35 cellular contexts compared by ENCODE assay signal in genomic region chr7:101933028-101933427, GRCh38.
A peak's percentile ranks its signal among the peaks of the same experiment; 100 is the strongest.
DNase-seq lines count a peak whose midpoint lies in the region; ATAC-seq and TF ChIP-seq lines count a peak whose summit lies in the region.
"Had no signal": no experiment of that assay in that cellular context is flagged by ENCODE, and none has a peak within 500 bp of the region (broad histone marks: within the 10 kb centered on the region; RNA-seq: fewer than 3 reads in every experiment).

No MANE protein-coding gene starts in this region.

- H3K36me3 Mint-ChIP-seq in H9 (ENCODE audit: insufficient read depth in 1 of 3, low read depth in 3 of 3) (peaks cover 14 to 18% (median 15%) of the 10 kb centered on the region in 3 experiments), endothelial cell (ENCODE audit: low read depth, unreplicated experiment) (no peaks in the 10 kb centered on the region)
- peaks cover 2% of the 10 kb centered on the region for H3K36me3 Mint-ChIP-seq in activated CD4-positive, alpha-beta memory T cell treated with anti-CD3 and anti-CD28 coated beads for 36 hours

- H3K9me3 Mint-ChIP-seq in H9 (peaks cover 0 to 8% of the 10 kb centered on the region in 2 experiments; a peak in 4 of 5 replicates), endothelial cell (ENCODE audit: unreplicated experiment) (no peaks in the 10 kb centered on the region)
- no peaks in the 10 kb centered on the region for H3K9me3 Mint-ChIP-seq in activated CD4-positive, alpha-beta memory T cell treated with anti-CD3 and anti-CD28 coated beads for 36 hours
- H3K9me3 Mint-ChIP-seq: CD14-positive monocyte had no signal

- no peak overlapping the region for H2AFZ ChIP-seq in H9 (ENCODE audit: low read length)
- H2AFZ ChIP-seq in OCI-LY3 (ENCODE audit: low read depth, low read length): no peak overlapping the region
- H2AFZ ChIP-seq: parathyroid adenoma had no signal

- no peak overlapping the region for H2BK20ac ChIP-seq in H9 (ENCODE audit: low read depth, low read length, poor library complexity, severe bottlenecking)

- H4K91ac ChIP-seq in H9 (ENCODE audit: insufficient read length, low read depth, low read length): no peak overlapping the region

- H3K4me1 ChIP-seq in H9 (ENCODE audit: insufficient read depth, low read length) (peaks cover 9% of the 10 kb centered on the region; the same call in 1 of the 2 replicates), OCI-LY3 (ENCODE audit: low read length) (peaks cover 49% of the 10 kb centered on the region), transverse colon (peaks cover 24 to 45% (median 36%) of the 10 kb centered on the region in 4 donors)

- H3K27me3 Mint-ChIP-seq in H9 (ENCODE audit: low read depth) (no peaks in the 10 kb centered on the region), endothelial cell (ENCODE audit: unreplicated experiment) (peaks cover 2% of the 10 kb centered on the region)
- H3K27me3 Mint-ChIP-seq in activated CD4-positive, alpha-beta memory T cell treated with anti-CD3 and anti-CD28 coated beads for 36 hours: no peaks in the 10 kb centered on the region
- H3K27me3 Mint-ChIP-seq: activated naive CD8-positive, alpha-beta T cell had no signal

- H3K9me3 ChIP-seq in H9 (ENCODE audit: control insufficient read depth, low read depth, low read length) (no peaks in the 10 kb centered on the region), OCI-LY3 (ENCODE audit: insufficient read depth, low read length) (no peaks in the 10 kb centered on the region), transverse colon (no peaks in the 10 kb centered on the region)
- H3K9me3 ChIP-seq: left ventricle myocardium inferior, Peyer's patch, testis, vagina had no signal

- POLR2A ChIA-PET in activated CD4-positive, alpha-beta memory T cell treated with anti-CD3 and anti-CD28 coated beads for 36 hours (lab: Charles Lee): no interaction called here

- no peak for TF ChIP-seq EP300 in transverse colon (IDR thresholded peaks at IDR 0.05; ENCODE audit: low read depth)

- ATAC-seq in HG03196 (IDR thresholded peaks at IDR 0.05; ENCODE audit: unreplicated experiment): no peak

- in situ Hi-C loops in transverse colon (cut with MboI; ENCODE audit: low pct_ligation_motif_present in 1 of 4, low pct_unique_long_range_greater_than_20kb in 1 of 4, low sequenced_read_pairs in 3 of 4): no loop called here

- H4K20me1 ChIP-seq in H9 (ENCODE audit: control insufficient read depth, insufficient read depth, insufficient read length): no peaks in the 10 kb centered on the region
- H4K20me1 ChIP-seq in OCI-LY3 (ENCODE audit: insufficient read depth, low read length): peaks cover 65% of the 10 kb centered on the region

- no peaks in the 10 kb centered on the region for H3K79me1 ChIP-seq in H9 (ENCODE audit: insufficient read depth, low read depth, low read length, poor library complexity, severe bottlenecking)

- H3K14ac ChIP-seq in H9 (ENCODE audit: insufficient read depth, low read length): no peak overlapping the region

- peaks cover 15% of the 10 kb centered on the region for H3K79me2 ChIP-seq in H9 (ENCODE audit: insufficient read depth, low read length)
- H3K79me2 ChIP-seq in OCI-LY3 (ENCODE audit: low read length): peaks cover 53% of the 10 kb centered on the region

- H3K4me3 ChIP-seq in OCI-LY3 (ENCODE audit: low read length) (peak overlapping the region; percentile 67), transverse colon (no peak overlapping the region)
- H3K4me3 ChIP-seq: left ventricle myocardium inferior, Peyer's patch, testis, vagina had no signal

- H3K27ac ChIP-seq in H9 (ENCODE audit: insufficient read length, low read depth, low read length): no peak overlapping the region
- no peak overlapping the region for H3K27ac ChIP-seq in OCI-LY3 (ENCODE audit: low read length)
- peak overlapping the region in 3 of 4 donors; percentile 89 to 90 (median 90) for H3K27ac ChIP-seq in transverse colon
- H3K27ac ChIP-seq: parathyroid adenoma, Peyer's patch, vagina, WERI-Rb-1 had no signal

- CTCF ChIA-PET in activated CD4-positive, alpha-beta memory T cell treated with anti-CD3 and anti-CD28 coated beads for 36 hours (lab: Charles Lee): no interaction called here

- H3K27ac Mint-ChIP-seq in H9 (peak overlapping the region in 2 of 3 experiments; percentile 33 to 92; a peak in 4 of 7 replicates), endothelial cell (ENCODE audit: unreplicated experiment) (peak overlapping the region; percentile 34)
- no peak overlapping the region for H3K27ac Mint-ChIP-seq in activated CD4-positive, alpha-beta memory T cell treated with anti-CD3 and anti-CD28 coated beads for 36 hours
- H3K27ac Mint-ChIP-seq: activated naive CD8-positive, alpha-beta T cell had no signal

- H4K5ac ChIP-seq in H9 (ENCODE audit: insufficient read length, low read depth, low read length): no peak overlapping the region

- H3K23ac ChIP-seq in H9 (ENCODE audit: insufficient read length, low read depth, low read length): no peak overlapping the region

- WGBS in H9 (ENCODE audit: extremely low coverage, insufficient read length, low lambda C conversion rate): no CpG with 5 or more reads among the region's 4 CpGs
- WGBS in transverse colon (ENCODE audit: low coverage in 1 of 2), 2 donors: 74 to 84% methylated on average over 4 of the region's 4 CpGs

- no peak overlapping the region for H3T11ph ChIP-seq in H9 (ENCODE audit: low read length)

- no peak overlapping the region for H2BK5ac ChIP-seq in H9 (ENCODE audit: insufficient read length, low read length)

- no peak overlapping the region for H4K8ac ChIP-seq in H9 (replicated peaks; ENCODE audit: insufficient read length, low read depth, low read length)

- no peak overlapping the region for H3K56ac ChIP-seq in H9 (ENCODE audit: insufficient read length, low read depth, low read length)

- TF ChIP-seq CTCF in H9 (conservative IDR thresholded peaks at IDR 0.05) (no peak), OCI-LY3 (IDR thresholded peaks at IDR 0.05; ENCODE audit: low read depth, low read length) (no peak), endothelial cell (IDR thresholded peaks at IDR 0.05; ENCODE audit: unreplicated experiment) (no peak), transverse colon (IDR thresholded peaks at IDR 0.05) (no peak)

- H3K9ac ChIP-seq in H9 (ENCODE audit: extremely low read depth, insufficient read length, low read length) (no peak overlapping the region), OCI-LY3 (ENCODE audit: low read length) (peak overlapping the region; percentile 5; the same call in 1 of the 2 replicates)
- H3K9ac ChIP-seq: parathyroid adenoma had no signal

- no peak overlapping the region for H2BK120ac ChIP-seq in H9 (ENCODE audit: low read depth, low read length, poor library complexity, severe bottlenecking)

- H3K27me3 ChIP-seq in H9 (ENCODE audit: insufficient read depth, low read length): no peaks in the 10 kb centered on the region
- H3K27me3 ChIP-seq in OCI-LY3 (ENCODE audit: low read depth, low read length): no peaks in the 10 kb centered on the region; the same call in 1 of the 2 replicates
- no peaks in the 10 kb centered on the region for H3K27me3 ChIP-seq in transverse colon
- H3K27me3 ChIP-seq: Peyer's patch, testis, vagina had no signal

- no peak overlapping the region for H2BK12ac ChIP-seq in H9 (ENCODE audit: insufficient read length, low read depth, low read length)

- no peak for TF ChIP-seq POLR2A in transverse colon (IDR thresholded peaks at IDR 0.05)

- H3K4me1 Mint-ChIP-seq in H9 (peaks cover 57 to 69% of the 10 kb centered on the region in 2 experiments), endothelial cell (ENCODE audit: unreplicated experiment) (peaks cover 31% of the 10 kb centered on the region)
- peaks cover 6% of the 10 kb centered on the region for H3K4me1 Mint-ChIP-seq in activated CD4-positive, alpha-beta memory T cell treated with anti-CD3 and anti-CD28 coated beads for 36 hours (ENCODE audit: low read depth)

- intact Hi-C loops in transverse colon (cut with DNase I; ENCODE audit: low total_unique reads): loop anchor here (10.0 kb wide), 1 partner anchor 118 kb away; the partner anchor contains the start of gene CUX1
- intact Hi-C loops in activated CD4-positive, alpha-beta memory T cell treated with anti-CD3 and anti-CD28 coated beads for 36 hours (cut with micrococcal nuclease): no loop called here

- H3K36me3 ChIP-seq in OCI-LY3 (replicated peaks; ENCODE audit: low read depth, low read length) (peaks cover 4% of the 10 kb centered on the region), transverse colon (no peaks in the 10 kb centered on the region)
- H3K36me3 ChIP-seq: left ventricle myocardium inferior, Peyer's patch, vagina, WERI-Rb-1 had no signal

- H3K18ac ChIP-seq in H9 (ENCODE audit: insufficient read length, low read depth, low read length): no peak overlapping the region

- no peak overlapping the region for H3K4me3 Mint-ChIP-seq in H9
- no peak overlapping the region for H3K4me3 Mint-ChIP-seq in endothelial cell (ENCODE audit: unreplicated experiment)
- no peak overlapping the region for H3K4me3 Mint-ChIP-seq in activated CD4-positive, alpha-beta memory T cell treated with anti-CD3 and anti-CD28 coated beads for 36 hours
- H3K4me3 Mint-ChIP-seq: activated naive CD8-positive, alpha-beta T cell; CD14-positive monocyte had no signal

- H2BK15ac ChIP-seq in H9 (ENCODE audit: low read depth, low read length): no peak overlapping the region

- H3K4me2 ChIP-seq in H9 (ENCODE audit: insufficient read depth, insufficient read length, low read length) (no peak overlapping the region), OCI-LY3 (ENCODE audit: low read length) (peak overlapping the region; percentile 56)

- H3K23me2 ChIP-seq in H9 (ENCODE audit: insufficient read length, low read depth, low read length, poor library complexity, severe bottlenecking): peaks cover 11% of the 10 kb centered on the region

- H2AK5ac ChIP-seq in H9 (ENCODE audit: insufficient read length, low read length): no peak overlapping the region

- no peak for DNase-seq in H9
- no peak for DNase-seq in endothelial cell (ENCODE audit: low spot score)
- no peak for DNase-seq in transverse colon
- no peak for DNase-seq in activated CD4-positive, alpha-beta memory T cell treated with anti-CD3 and anti-CD28 coated beads for 36 hours
- no peak for DNase-seq in hippocampal formation (lab: John Stamatoyannopoulos, UW)
- DNase-seq: activated CD4-positive, alpha-beta T cell treated with anti-CD3 and anti-CD28 coated beads for 48 hours; activated effector memory CD4-positive, alpha-beta T cell treated with Interleukin-2 at 50 U/mL for 16 hours; aorta; cortex of kidney; DMS79 treated with DMSO at 0.1 percent for 48 hours; effector memory CD4-positive, alpha-beta T cell; erythroblast; GF-D8; glutamatergic neuron; HFFc6; islet precursor cell; left ventricle myocardium inferior; mesenchymal stem cell; NCI-H2029; NCI-H526; NK-92 treated with Interleukin-12 subunit alpha and Interleukin-12 subunit beta, amount 100 ng/mL, for 24 hours; Peyer's patch; SHP77 treated with DMSO at 0.1 percent for 48 hours; small intestine; stimulated activated naive CD4-positive, alpha-beta T cell; SW 1271; T-helper 9 cell; testis; WERI-Rb-1 had no signal

- H3K4ac ChIP-seq in H9 (ENCODE audit: low read depth, low read length): no peak overlapping the region

Comparison
In these comparisons a context has a peak if more than half of its experiments do, and no peak if none do; other contexts are left out.
1. H3K27ac ChIP-seq: peak in transverse colon (3 of 4); none in H9 (single experiment) and OCI-LY3 (single experiment).